Comparison of ENCODE assay signal across 13 cellular contexts in genomic region chr2:150475479-150476212, GRCh38. TPM values are rescaled to one million over a fixed set of nuclear protein-coding genes. Genes with fewer than 3 reads are reported as not detected.
A peak's percentile ranks its signal among the peaks of the same experiment; 100 is the strongest.
DNase-seq lines count a peak whose midpoint lies in the region; ATAC-seq and TF ChIP-seq lines count a peak whose summit lies in the region.
"Had no signal": no experiment of that assay in that cellular context is flagged by ENCODE, and none has a peak within 500 bp of the region (broad histone marks: within the 10 kb centered on the region; RNA-seq: fewer than 3 reads in every experiment).

No MANE protein-coding gene starts in this region.

- peaks cover 0 to 65% (median 0%) of the 10 kb centered on the region in 11 experiments; a peak in 6 of 22 replicates for H3K36me3 ChIP-seq in BLaER1 treated with 17β-estradiol and CSF1 and Interleukin-3, amounts not matched to agents 10 nM and 100 nM
- peaks cover 0 to 42% (median 4%) of the 10 kb centered on the region in 4 donors for H3K36me3 ChIP-seq in sigmoid colon

- H3K9ac ChIP-seq in BLaER1 treated with 17β-estradiol and CSF1 and Interleukin-3, amounts not matched to agents 10 nM and 100 nM: no peak overlapping the region

- no peaks in the 10 kb centered on the region for H3K27me3 ChIP-seq in BLaER1 treated with 17β-estradiol and CSF1 and Interleukin-3, amounts not matched to agents 10 nM and 100 nM
- no peaks in the 10 kb centered on the region for H3K27me3 ChIP-seq in sigmoid colon

- no peak overlapping the region for H3K27ac ChIP-seq in BLaER1 treated with 17β-estradiol and CSF1 and Interleukin-3, amounts not matched to agents 10 nM and 100 nM
- peak overlapping the region; percentile 6 for H3K27ac ChIP-seq in angular gyrus (ENCODE audit: low read depth, low read length)
- H3K27ac ChIP-seq in sigmoid colon: peak overlapping the region; percentile 71 to 96 (median 76)

- TF ChIP-seq CTCF in fibroblast of the aortic adventitia (IDR thresholded peaks at IDR 0.05; ENCODE audit: insufficient read depth, low read length) (no peak), sigmoid colon (IDR thresholded peaks at IDR 0.05) (no peak)

- peaks cover 0 to 87% (median 0%) of the 10 kb centered on the region in 11 experiments; a peak in 7 of 22 replicates for H4K20me1 ChIP-seq in BLaER1 treated with 17β-estradiol and CSF1 and Interleukin-3, amounts not matched to agents 10 nM and 100 nM

- WGBS in sigmoid colon, 2 donors: 17 to 63% methylated on average over 6 of the region's 6 CpGs

- peak; percentile 15 for DNase-seq in fibroblast of the aortic adventitia (ENCODE audit: low read depth)
- DNase-seq in sigmoid colon: no peak
- no peak for DNase-seq in UCSD-AML1 (lab: John Stamatoyannopoulos, UW; ENCODE audit: unreplicated experiment)
- no peak for DNase-seq in SIG-M5 treated with dmso at 0.1 percent for 504 hours (lab: John Stamatoyannopoulos, UW; ENCODE audit: unreplicated experiment)
- DNase-seq: activated naive CD4-positive, alpha-beta T cell treated with anti-CD3 and anti-CD28 coated beads for 36 hours; AML-193; NCI-H2171 treated with DMSO at 0.1 percent for 48 hours; T-helper 17 cell had no signal

- H3K4me2 ChIP-seq in BLaER1 treated with 17β-estradiol and CSF1 and Interleukin-3, amounts not matched to agents 10 nM and 100 nM: peak overlapping the region in 8 of 11 experiments; percentile 17 to 83 (median 32); a peak in 14 of 22 replicates

- intact Hi-C loops in sigmoid colon (cut with DNase I): no loop called here

- peaks cover 5 to 82% (median 15%) of the 10 kb centered on the region in 10 experiments; a peak in 18 of 20 replicates for H3K4me1 ChIP-seq in BLaER1 treated with 17β-estradiol and CSF1 and Interleukin-3, amounts not matched to agents 10 nM and 100 nM
- peaks cover 0 to 73% (median 67%) of the 10 kb centered on the region in 4 donors for H3K4me1 ChIP-seq in sigmoid colon

- no peak overlapping the region for H3K4me3 ChIP-seq in BLaER1 treated with 17β-estradiol and CSF1 and Interleukin-3, amounts not matched to agents 10 nM and 100 nM
- H3K4me3 ChIP-seq in fibroblast of the aortic adventitia (ENCODE audit: low read depth, low read length): no peak overlapping the region
- H3K4me3 ChIP-seq in sigmoid colon: no peak overlapping the region

- ATAC-seq in GM21360 (IDR thresholded peaks at IDR 0.05; ENCODE audit: unreplicated experiment) (no peak), GM18870 (IDR thresholded peaks at IDR 0.05; ENCODE audit: unreplicated experiment) (no peak)
- ATAC-seq: sciatic nerve, T-helper 17 cell had no signal

- no peak for TF ChIP-seq POLR2A in sigmoid colon (IDR thresholded peaks at IDR 0.05)

- TF ChIP-seq EP300 in sigmoid colon (IDR thresholded peaks at IDR 0.05): no peak

- no peaks in the 10 kb centered on the region for H3K9me3 ChIP-seq in BLaER1 treated with 17β-estradiol and CSF1 and Interleukin-3, amounts not matched to agents 10 nM and 100 nM (replicated peaks in 1 of 11)
- H3K9me3 ChIP-seq in sigmoid colon: no peaks in the 10 kb centered on the region

RNA-seq across cellular contexts. Expression of gene RND3, which starts 11.8 kb away (rescaled TPM):
- 154 and 321 TPM in 2 replicates for total RNA-seq in fibroblast of the aortic adventitia (ENCODE audit: low replicate concordance)
- 100 to 1,000 TPM in 1 of 4 donors, 10 to 100 TPM in 3; 28.9 to 171 (median 30.5) TPM for total RNA-seq in sigmoid colon
- polyA plus RNA-seq in sigmoid colon: 10 to 100 TPM; 22.3 to 45.0 (median 41.6) TPM
- total RNA-seq: activated naive CD4-positive, alpha-beta T cell treated with anti-CD3 and anti-CD28 coated beads for 36 hours; T-helper 17 cell had no signal

Comparison
In these comparisons a context has a peak if more than half of its experiments do, and no peak if none do; other contexts are left out.
1. H3K27ac ChIP-seq: peak in angular gyrus (single experiment) and sigmoid colon (4 of 4); none in BLaER1 treated with 17β-estradiol and CSF1 and Interleukin-3, amounts not matched to agents 10 nM and 100 nM (0 of 11).